In genomic region chr3:188202358-188203138, GRCh38 we compare ENCODE assay signal across 1 cellular context.
TF ChIP-seq lines count a peak whose summit lies in the region.

No MANE protein-coding gene starts in this region.

TF ChIP-seq in HEK293, 187 proteins besides CTCF, POLR2A, EP300 and RAD21 (continued from another document):
- no peak for TF ChIP-seq ZNF391 (tag by site-specific recombination; IDR thresholded peaks at IDR 0.05; ENCODE audit: borderline replicate concordance, low read depth)
- TF ChIP-seq ZBTB11 (tag by site-specific recombination; conservative IDR thresholded peaks at IDR 0.05; ENCODE audit: low read depth), result no peak
- TF ChIP-seq ZSCAN30 (tag by site-specific recombination; IDR thresholded peaks at IDR 0.05), result no peak
